Comparison of ENCODE assay signal across 13 cellular contexts in the genomic region with DNA sequence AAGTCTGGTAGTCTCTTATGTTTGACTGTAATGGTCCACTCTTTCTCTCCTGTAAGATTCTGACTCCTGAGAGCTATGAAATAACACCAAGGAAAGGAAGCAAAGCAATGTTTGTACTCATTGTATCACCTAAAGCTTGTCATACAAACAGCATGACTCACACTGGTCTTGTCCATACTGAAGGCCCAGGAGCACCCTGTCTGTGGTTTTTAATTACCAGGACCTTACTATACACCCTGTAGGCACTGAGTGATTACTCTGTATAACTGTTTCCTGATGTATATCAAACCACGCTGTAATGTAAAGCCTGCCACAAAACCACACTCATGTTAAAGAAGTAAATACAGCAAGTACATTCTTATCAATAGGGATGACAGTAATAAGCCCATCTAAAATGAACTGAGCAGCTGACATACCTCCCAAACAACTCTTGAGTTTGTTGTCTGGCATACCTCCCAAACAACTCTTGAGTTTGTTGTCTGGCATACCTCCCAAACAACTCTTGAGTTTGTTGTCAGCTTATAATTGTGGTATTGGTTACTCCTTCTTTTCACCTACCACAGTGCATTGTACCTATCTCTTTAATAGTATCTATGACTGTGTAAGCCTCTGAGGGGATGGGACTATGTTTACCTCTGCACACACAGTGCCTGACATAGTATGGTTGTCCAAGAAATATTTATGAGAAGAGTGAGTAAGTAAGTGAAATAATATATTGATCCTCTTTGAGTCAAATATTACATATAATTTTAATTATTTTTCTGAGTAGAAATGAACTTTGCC. TPM values are rescaled to one million over a fixed set of nuclear protein-coding genes. Genes with fewer than 3 reads are reported as not detected.
DNase-seq lines count a peak whose midpoint lies in the region; ATAC-seq lines count a peak whose summit lies in the region.
"Had no signal": no experiment of that assay in that cellular context is flagged by ENCODE, and none has a peak within 500 bp of the region (broad histone marks: within the 10 kb centered on the region; RNA-seq: fewer than 3 reads in every experiment).

No MANE protein-coding gene starts in this region.

- in situ Hi-C loops in T47D (cut with HindIII; ENCODE audit: low pct_unique_long_range_greater_than_20kb, low sequenced_read_pairs) = no loop called here

- 0% methylated on average over 1 of the region's 1 CpG for WGBS in mesenchymal stem cell

- no peak overlapping the region for H3K14ac ChIP-seq in mesenchymal stem cell (ENCODE audit: low read length in 2 of 2)

- no peak overlapping the region for H2BK5ac ChIP-seq in mesenchymal stem cell (ENCODE audit: low read depth, low read length, poor library complexity, severe bottlenecking)

- no peak overlapping the region for H3K4me3 ChIP-seq in mesenchymal stem cell (ENCODE audit: insufficient read depth in 1 of 2, low read depth in 1 of 2, low read length in 2 of 2)
- H3K4me3 ChIP-seq: esophagus muscularis mucosa had no signal

- H3K4me1 Mint-ChIP-seq in T-helper 17 cell = no peaks in the 10 kb centered on the region

- H2AFZ ChIP-seq in mesenchymal stem cell (ENCODE audit: low read depth, low read length) = no peak overlapping the region

- H3K27ac ChIP-seq in mesenchymal stem cell (ENCODE audit: low read length, poor library complexity, severe bottlenecking) = no peak overlapping the region
- H3K27ac ChIP-seq: esophagus muscularis mucosa had no signal

- H3K27me3 Mint-ChIP-seq in T-helper 17 cell = no peaks in the 10 kb centered on the region
- H3K27me3 Mint-ChIP-seq: activated naive CD8-positive, alpha-beta T cell had no signal

- H2BK15ac ChIP-seq in mesenchymal stem cell (ENCODE audit: low read depth, poor library complexity, severe bottlenecking) = no peak overlapping the region

- no peaks in the 10 kb centered on the region for H3K27me3 ChIP-seq in mesenchymal stem cell (ENCODE audit: control insufficient read depth in 1 of 2, insufficient read depth in 1 of 2, low read length in 2 of 2)
- H3K27me3 ChIP-seq: esophagus muscularis mucosa had no signal

- no peak overlapping the region for H3K9ac ChIP-seq in mesenchymal stem cell (ENCODE audit: low read length)

- H3K4me1 ChIP-seq in mesenchymal stem cell (ENCODE audit: control insufficient read depth, insufficient read depth, low read depth, low read length) = no peaks in the 10 kb centered on the region

- no peak overlapping the region for H3K18ac ChIP-seq in mesenchymal stem cell (ENCODE audit: low read depth in 1 of 2, low read length in 2 of 2)

- no peak overlapping the region for H3K27ac Mint-ChIP-seq in T-helper 17 cell
- H3K27ac Mint-ChIP-seq: activated naive CD8-positive, alpha-beta T cell; memory B cell had no signal

- H2BK12ac ChIP-seq in mesenchymal stem cell (ENCODE audit: low read length in 2 of 2) = no peak overlapping the region

- H3K9me3 ChIP-seq in mesenchymal stem cell (ENCODE audit: control insufficient read depth, low read length) (no peaks in the 10 kb centered on the region), T-helper 17 cell (ENCODE audit: control insufficient read depth, low read length, poor library complexity, severe bottlenecking) (no peaks in the 10 kb centered on the region)

- H2BK120ac ChIP-seq in mesenchymal stem cell (ENCODE audit: low read depth, low read length) = no peak overlapping the region

- H3K23ac ChIP-seq in mesenchymal stem cell (ENCODE audit: low read length in 2 of 2) = no peak overlapping the region

- no peaks in the 10 kb centered on the region for H3K79me1 ChIP-seq in mesenchymal stem cell (replicated peaks; ENCODE audit: low read length, poor library complexity, severe bottlenecking)

- H3K36me3 ChIP-seq in mesenchymal stem cell (ENCODE audit: control insufficient read depth in 1 of 2, insufficient read depth in 2 of 2, low read depth in 1 of 2, low read length in 2 of 2) = no peaks in the 10 kb centered on the region
- H3K36me3 ChIP-seq: esophagus muscularis mucosa had no signal

- H3K4me2 ChIP-seq in mesenchymal stem cell (ENCODE audit: low read length, poor library complexity, severe bottlenecking) = no peak overlapping the region

- H4K8ac ChIP-seq in mesenchymal stem cell (ENCODE audit: low read length) = no peak overlapping the region

- H2AK5ac ChIP-seq in mesenchymal stem cell (ENCODE audit: low read length, severe bottlenecking) = no peak overlapping the region

- ATAC-seq in T-helper 17 cell = no peak

- no peak overlapping the region for H4K91ac ChIP-seq in mesenchymal stem cell (ENCODE audit: low read length)

- H3K4ac ChIP-seq in mesenchymal stem cell (ENCODE audit: low read depth in 1 of 2, low read length in 2 of 2) = no peak overlapping the region

- peak; percentile 86 for DNase-seq in DMS53 treated with DMSO at 0.1 percent for 48 hours (lab: John Stamatoyannopoulos, UW; ENCODE audit: unreplicated experiment)
- peak; percentile 93 for DNase-seq in M059J (ENCODE audit: low read depth)
- peak; percentile 41 to 87 for DNase-seq in T47D (ENCODE audit: low read depth in 1 of 2, low spot score in 1 of 2)
- peak; percentile 83 for DNase-seq in mesenchymal stem cell
- DNase-seq in COR-L47 (lab: John Stamatoyannopoulos, UW) = no peak
- DNase-seq in stimulated activated CD4-positive, alpha-beta T cell treated with anti-CD3 and anti-CD28 coated beads, Interleukin-4, amount 100 ng/mL, for 24 hours = no peak
- no peak for DNase-seq in putamen (ENCODE audit: low spot score)
- no peak for DNase-seq in T-helper 17 cell
- DNase-seq: activated CD4-positive, alpha-beta T cell treated with anti-CD3 and anti-CD28 coated beads for 1 hour; NCI-H146 had no signal

- H3K36me3 Mint-ChIP-seq in T-helper 17 cell (ENCODE audit: low read depth) = no peaks in the 10 kb centered on the region

- H3K4me3 Mint-ChIP-seq in T-helper 17 cell = no peak overlapping the region
- H3K4me3 Mint-ChIP-seq: activated naive CD8-positive, alpha-beta T cell; memory B cell had no signal

RNA-seq across cellular contexts. Expression of a gene that starts 11.6 kb away (rescaled TPM):
- total RNA-seq in M059J (2014; rRNA removed; shearing (Covaris generic)) = 11.5 and 14.2 TPM in 2 replicates
- polyA plus RNA-seq in mesenchymal stem cell (2013, experiment 1 of 2) = 16.0 TPM
- 16.1 TPM for polyA plus RNA-seq in mesenchymal stem cell (2013, experiment 2 of 2)
- not detected for total RNA-seq in T-helper 17 cell

Comparison
In these comparisons a context has a peak if more than half of its experiments do, and no peak if none do; other contexts are left out.
1. DNase-seq: peak in DMS53 treated with DMSO at 0.1 percent for 48 hours (single experiment), M059J (single experiment), T47D (2 of 2) and mesenchymal stem cell (single experiment); none in COR-L47 (single experiment), stimulated activated CD4-positive, alpha-beta T cell treated with anti-CD3 and anti-CD28 coated beads, Interleukin-4, amount 100 ng/mL, for 24 hours (single experiment), putamen (single experiment) and T-helper 17 cell (0 of 3).
2. RNA of a gene that starts 11.6 kb away (total RNA-seq): 11.5 to 14.2 TPM in M059J; not detected in T-helper 17 cell; every median in the first group is over 10 times any median in the second.